Comparison of ENCODE assay signal across 11 cellular contexts in the genomic region with DNA sequence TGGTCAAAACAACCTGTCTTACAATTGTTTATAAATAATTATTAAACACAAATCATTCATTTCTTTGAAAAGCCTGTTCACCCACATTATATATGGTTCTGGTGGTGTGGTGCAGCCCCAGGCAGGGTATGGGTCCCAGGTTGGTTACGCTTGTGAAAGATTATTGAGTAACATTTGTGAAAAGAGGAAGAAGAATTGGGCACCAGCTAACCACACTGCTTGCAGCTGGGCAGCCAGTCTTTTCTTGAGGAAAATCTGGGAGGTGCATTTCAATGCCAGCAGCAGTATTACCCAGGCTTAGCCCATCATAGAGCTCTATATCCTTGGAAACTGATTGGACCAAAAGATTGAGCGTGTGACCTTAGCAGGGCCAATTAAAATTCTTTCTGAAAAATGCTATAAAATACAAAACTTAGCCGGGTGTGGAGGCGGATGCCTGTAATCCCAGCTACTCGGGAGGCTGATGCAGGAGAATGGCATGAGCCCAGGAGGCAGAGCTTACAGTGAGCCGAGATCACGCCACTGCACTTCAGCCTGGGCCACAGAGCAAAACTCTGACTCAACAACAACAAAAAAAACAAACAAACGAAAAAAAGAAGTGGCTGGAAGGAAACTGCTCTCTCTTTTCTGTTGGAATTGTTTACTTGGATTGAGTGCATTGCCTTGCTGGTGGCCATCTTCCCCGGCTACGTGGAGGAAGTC. TPM values are rescaled to one million over a fixed set of nuclear protein-coding genes. Genes with fewer than 3 reads are reported as not detected.
A peak's percentile ranks its signal among the peaks of the same experiment; 100 is the strongest.
DNase-seq lines count a peak whose midpoint lies in the region; ATAC-seq and TF ChIP-seq lines count a peak whose summit lies in the region.
"Had no signal": no experiment of that assay in that cellular context is flagged by ENCODE, and none has a peak within 500 bp of the region (broad histone marks: within the 10 kb centered on the region; RNA-seq: fewer than 3 reads in every experiment).

No MANE protein-coding gene starts in this region.

- H3K27ac ChIP-seq in right lobe of liver (no peak overlapping the region), dorsolateral prefrontal cortex (no peak overlapping the region)

- intact Hi-C loops in right lobe of liver (cut with DNase I) (no loop called here), dorsolateral prefrontal cortex (cut with DNase I) (no loop called here)

- in situ Hi-C loops in GM13977 (cut with MboI; ENCODE audit: low pct_unique_long_range_greater_than_20kb, low sequenced_read_pairs, unreplicated experiment), result no loop called here

- peak; percentile 33 to 62 (median 46) for ATAC-seq in right lobe of liver
- ATAC-seq: activated T-cell treated with anti-CD3 and anti-CD28 coated beads, Interleukin-2, amount 50 U/mL, for 4 hours had no signal

- DNase-seq in GM12865 (ENCODE audit: low read depth) (peak; percentile 15), HCEC 1CT (peak; percentile 10), NOMO-1 treated with dmso at 0.1 percent for 144 hours (lab: John Stamatoyannopoulos, UW; ENCODE audit: unreplicated experiment) (peak; percentile 86), right lobe of liver (no peak), dorsolateral prefrontal cortex (no peak), SK-N-DZ (ENCODE audit: low spot score) (no peak), hepatic stellate cell (ENCODE audit: low spot score) (no peak), GM13977 (ENCODE audit: low spot score) (no peak)
- DNase-seq: activated T-cell treated with anti-CD3 and anti-CD28 coated beads, Interleukin-2, amount 50 U/mL, for 4 hours; NCI-H187; SW 1271 had no signal

- no peaks in the 10 kb centered on the region for H3K4me1 ChIP-seq in right lobe of liver

- H3K27me3 ChIP-seq in right lobe of liver, result no peaks in the 10 kb centered on the region
- peaks cover 0 to 7% (median 0%) of the 10 kb centered on the region in 45 donors for H3K27me3 ChIP-seq in dorsolateral prefrontal cortex

- TF ChIP-seq POLR2A in right lobe of liver (IDR thresholded peaks at IDR 0.05), result no peak

- H3K4me3 ChIP-seq in GM12865 (ENCODE audit: low read depth, low read length) (no peak overlapping the region), right lobe of liver (no peak overlapping the region), dorsolateral prefrontal cortex (no peak overlapping the region)

- 64% methylated on average over 10 of the region's 10 CpGs for WGBS in right lobe of liver (ENCODE audit: insufficient coverage, low coverage, low lambda C conversion rate, missing lambda C conversion rate)

- H3K36me3 ChIP-seq in right lobe of liver, result no peaks in the 10 kb centered on the region

- TF ChIP-seq CTCF in GM12865 (IDR thresholded peaks at IDR 0.05; ENCODE audit: insufficient read depth, low read depth, low read length, missing control alignments) (no peak), right lobe of liver (IDR thresholded peaks at IDR 0.05) (no peak), dorsolateral prefrontal cortex (IDR thresholded peaks at IDR 0.05 in 54 of 56, conservative IDR thresholded peaks at IDR 0.05 in 2 of 56; ENCODE audit: low read depth in 1 of 56, partially characterized antibody in 56 of 56) (no peak), GM13977 (IDR thresholded peaks at IDR 0.05; ENCODE audit: extremely low read depth, insufficient read depth, missing control alignments) (no peak)

- H3K9me3 ChIP-seq in right lobe of liver, result no peaks in the 10 kb centered on the region

RNA-seq across cellular contexts. Expression of a gene that starts 9.7 kb away (rescaled TPM):
- total RNA-seq in right lobe of liver (10 to 100 TPM in 4 of 6 experiments, 1 to 10 TPM in 2; 6.0 to 18.9 (median 11.8) TPM), dorsolateral prefrontal cortex (10 to 100 TPM in 7 of 120 experiments, 1 to 10 TPM in 90, under 1 TPM in 12, not detected in 11; 0.14 to 27.8 (median 2.9) TPM)
- polyA plus RNA-seq in SK-N-DZ (2014; cell fraction: cytosol; rRNA removed), result not detected in 2 replicates
- not detected in 2 replicates for polyA plus RNA-seq in SK-N-DZ (2014; cell fraction: nucleus; rRNA removed)

Comparison
In these comparisons a context has a peak if more than half of its experiments do, and no peak if none do; other contexts are left out.
1. DNase-seq: peak in GM12865 (single experiment), HCEC 1CT (single experiment) and NOMO-1 treated with dmso at 0.1 percent for 144 hours (single experiment); none in right lobe of liver (0 of 3), dorsolateral prefrontal cortex (0 of 10), SK-N-DZ (single experiment), hepatic stellate cell (single experiment) and GM13977 (single experiment).